In genomic region chr15:67033012-67033411, GRCh38 we compare ENCODE assay signal across 11 cellular contexts. TPM values are rescaled to one million over a fixed set of nuclear protein-coding genes. Genes with fewer than 3 reads are reported as not detected.
DNase-seq lines count a peak whose midpoint lies in the region; ATAC-seq and TF ChIP-seq lines count a peak whose summit lies in the region.
"Had no signal": no experiment of that assay in that cellular context is flagged by ENCODE, and none has a peak within 500 bp of the region (broad histone marks: within the 10 kb centered on the region; RNA-seq: fewer than 3 reads in every experiment).

No MANE protein-coding gene starts in this region.

- DNase-seq in heart left ventricle (no peak), Right ventricle myocardium inferior (ENCODE audit: missing footprints) (no peak), chondrocyte (ENCODE audit: low spot score) (no peak), upper lobe of left lung (no peak), SK-N-SH (no peak), NCI-H2029 (lab: John Stamatoyannopoulos, UW) (no peak)
- DNase-seq: Kasumi-1; NK-92 treated with Interleukin-12 subunit alpha and Interleukin-12 subunit beta, amount 100 ng/mL, for 24 hours had no signal

- CTCF ChIA-PET in SK-N-SH (lab: Yijun Ruan, JAX) = interaction anchor here (1.8 kb wide), 1 partner anchor 47 kb away, joined by 3 read pairs; no protein-coding TSS in a partner anchor

- H3K9me2 ChIP-seq in SK-N-SH = no peaks in the 10 kb centered on the region

- H3K9me3 Mint-ChIP-seq in chondrocyte (ENCODE audit: low read depth) = no peaks in the 10 kb centered on the region
- H3K9me3 Mint-ChIP-seq: neural crest cell had no signal

- H3K4me1 Mint-ChIP-seq in chondrocyte (ENCODE audit: low read depth) = peaks cover 6% of the 10 kb centered on the region

- H3K9me3 ChIP-seq in heart left ventricle (no peaks in the 10 kb centered on the region), muscle layer of colon (ENCODE audit: low read length) (no peaks in the 10 kb centered on the region), upper lobe of left lung (no peaks in the 10 kb centered on the region), SK-N-SH (no peaks in the 10 kb centered on the region)

- H3K27me3 ChIP-seq in heart left ventricle = no peaks in the 10 kb centered on the region
- peaks cover 0 to 4% of the 10 kb centered on the region in 2 donors for H3K27me3 ChIP-seq in muscle layer of colon (ENCODE audit: control insufficient read depth in 1 of 2, insufficient read depth in 2 of 2, low read length in 2 of 2)
- H3K27me3 ChIP-seq in upper lobe of left lung = peaks cover 0 to 7% (median 0%) of the 10 kb centered on the region in 4 donors
- no peaks in the 10 kb centered on the region for H3K27me3 ChIP-seq in SK-N-SH (ENCODE audit: insufficient read depth)

- no peaks in the 10 kb centered on the region for H4K20me1 ChIP-seq in SK-N-SH (ENCODE audit: insufficient read depth)

- H3K9ac ChIP-seq in muscle layer of colon (ENCODE audit: low read length) = no peak overlapping the region
- no peak overlapping the region for H3K9ac ChIP-seq in SK-N-SH

- peaks cover 3% of the 10 kb centered on the region for H3F3A ChIP-seq in SK-N-SH (replicated peaks; ENCODE audit: insufficient read depth)

- H3K27ac ChIP-seq in heart left ventricle (no peak overlapping the region), muscle layer of colon (ENCODE audit: low read depth, low read length) (no peak overlapping the region), upper lobe of left lung (no peak overlapping the region), SK-N-SH (ENCODE audit: low read depth in 2 of 2, low read length in 1 of 2) (no peak overlapping the region)

- ATAC-seq in heart left ventricle (peak in 3 of 4 donors; percentile 5 to 32 (median 8)), Right ventricle myocardium inferior (no peak), upper lobe of left lung (ENCODE audit: low FRiP score in 2 of 2) (no peak), HG03039 (IDR thresholded peaks at IDR 0.05; ENCODE audit: unreplicated experiment) (no peak)

- TF ChIP-seq RAD21 in SK-N-SH (IDR thresholded peaks at IDR 0.05; ENCODE audit: low read length) = no peak

- H3K27me3 Mint-ChIP-seq in chondrocyte (ENCODE audit: low read depth) = peaks cover 2% of the 10 kb centered on the region

- TF ChIP-seq POLR2A in heart left ventricle (IDR thresholded peaks at IDR 0.05) = no peak
- no peak for TF ChIP-seq POLR2A in upper lobe of left lung (IDR thresholded peaks at IDR 0.05)

- peak overlapping the region in 10 of 12 donors; percentile 5 to 48 (median 44) for H3K4me3 ChIP-seq in heart left ventricle
- H3K4me3 ChIP-seq in muscle layer of colon (ENCODE audit: low read depth in 1 of 2, low read length in 2 of 2) = peak overlapping the region; percentile 18 to 23
- peak overlapping the region in 3 of 4 donors; percentile 23 to 41 (median 30) for H3K4me3 ChIP-seq in upper lobe of left lung
- H3K4me3 ChIP-seq in SK-N-SH (ENCODE audit: low read depth in 2 of 2, low read length in 1 of 2) = no peak overlapping the region

- no peaks in the 10 kb centered on the region for H3K36me3 Mint-ChIP-seq in chondrocyte (ENCODE audit: low read depth)

- H3K4me3 Mint-ChIP-seq in chondrocyte (ENCODE audit: unreplicated experiment) = peak overlapping the region; percentile 62
- H3K4me3 Mint-ChIP-seq: neural crest cell had no signal

- intact Hi-C loops in heart left ventricle (cut with DNase I) (no loop called here), Right ventricle myocardium inferior (cut with DNase I) (no loop called here)

- H3K36me3 ChIP-seq in heart left ventricle = no peaks in the 10 kb centered on the region
- H3K36me3 ChIP-seq in muscle layer of colon (ENCODE audit: insufficient read depth, low read length) = no peaks in the 10 kb centered on the region
- no peaks in the 10 kb centered on the region for H3K36me3 ChIP-seq in upper lobe of left lung
- H3K36me3 ChIP-seq in SK-N-SH (replicated peaks in 1 of 2; ENCODE audit: control insufficient read depth in 1 of 2, insufficient read depth in 2 of 2, low read length in 1 of 2) = no peaks in the 10 kb centered on the region

- no peak overlapping the region for H3K27ac Mint-ChIP-seq in chondrocyte (ENCODE audit: unreplicated experiment)

- TF ChIP-seq CTCF in heart left ventricle (IDR thresholded peaks at IDR 0.05) = no peak
- no peak for TF ChIP-seq CTCF in chondrocyte (IDR thresholded peaks at IDR 0.05)
- TF ChIP-seq CTCF in upper lobe of left lung (IDR thresholded peaks at IDR 0.05) = no peak
- no peak for TF ChIP-seq CTCF in SK-N-SH (IDR thresholded peaks at IDR 0.05)

- no peak overlapping the region for H3K4me2 ChIP-seq in SK-N-SH

- POLR2A ChIA-PET in SK-N-SH (lab: Yijun Ruan, JAX) = no interaction called here

- no peak for TF ChIP-seq EP300 in upper lobe of left lung (IDR thresholded peaks at IDR 0.05)
- no peak for TF ChIP-seq EP300 in SK-N-SH (IDR thresholded peaks at IDR 0.05; ENCODE audit: borderline replicate concordance in 1 of 2, low read depth in 1 of 2, low read length in 1 of 2)

- no peak overlapping the region for H2AFZ ChIP-seq in SK-N-SH (ENCODE audit: low read depth)

- peaks cover 0 to 46% (median 20%) of the 10 kb centered on the region in 12 donors for H3K4me1 ChIP-seq in heart left ventricle
- peaks cover 9% of the 10 kb centered on the region for H3K4me1 ChIP-seq in muscle layer of colon (ENCODE audit: insufficient read depth, low read length)
- H3K4me1 ChIP-seq in upper lobe of left lung = peaks cover 8 to 14% (median 12%) of the 10 kb centered on the region in 4 donors
- H3K4me1 ChIP-seq in SK-N-SH (ENCODE audit: control insufficient read depth in 1 of 2, insufficient read depth in 2 of 2, low read depth in 1 of 2, low read length in 1 of 2) = peaks cover 9% of the 10 kb centered on the region in 2 experiments; a peak in 3 of 4 replicates

- H3K79me2 ChIP-seq in SK-N-SH (ENCODE audit: insufficient read depth) = no peaks in the 10 kb centered on the region

- 41 to 60% (median 47%) methylated on average over 11 to 12 of the region's 12 CpGs for WGBS in heart left ventricle, 4 donors
- WGBS in upper lobe of left lung, 2 donors = 47 to 58% methylated on average over 12 of the region's 12 CpGs
- WGBS in SK-N-SH (ENCODE audit: low lambda C conversion rate) = 94% methylated on average over 12 of the region's 12 CpGs

TF ChIP-seq in SK-N-SH, 30 proteins besides CTCF, POLR2A, EP300 and RAD21:
- TF ChIP-seq NFIC (IDR thresholded peaks at IDR 0.05; ENCODE audit: borderline replicate concordance) = no peak
- no peak for TF ChIP-seq JUND (IDR thresholded peaks at IDR 0.05)
- no peak for TF ChIP-seq RXRA (IDR thresholded peaks at IDR 0.05; ENCODE audit: borderline replicate concordance, low read depth)
- no peak for TF ChIP-seq CHD2 (IDR thresholded peaks at IDR 0.05; ENCODE audit: low read length, partially characterized antibody)
- no peak for TF ChIP-seq GATA2 (CRISPR knock-in tag; IDR thresholded peaks at IDR 0.05)
- no peak for TF ChIP-seq ZBTB33 (IDR thresholded peaks at IDR 0.05; ENCODE audit: borderline replicate concordance, low read depth)
- no peak for TF ChIP-seq POLR2AphosphoS5 (IDR thresholded peaks at IDR 0.05; ENCODE audit: low read depth, low read length)
- no peak for TF ChIP-seq FOXJ3 (CRISPR knock-in tag; IDR thresholded peaks at IDR 0.05)
- no peak for TF ChIP-seq NRF1 (IDR thresholded peaks at IDR 0.05; ENCODE audit: low read depth, low read length)
- no peak for TF ChIP-seq TCF12 (IDR thresholded peaks at IDR 0.05)
- TF ChIP-seq SMC3 (IDR thresholded peaks at IDR 0.05; ENCODE audit: low read depth, low read length) = no peak
- TF ChIP-seq GABPA (IDR thresholded peaks at IDR 0.05; ENCODE audit: low read depth) = no peak

RNA-seq across cellular contexts. Expression of gene SMAD3, which starts 32.4 kb away (rescaled TPM):
- total RNA-seq in heart left ventricle (10 to 100 TPM; 12.1 to 34.3 (median 16.3) TPM), Right ventricle myocardium inferior (18.0 TPM), chondrocyte (19.0 to 27.2 TPM (median 23.2 TPM) in 3 replicates), upper lobe of left lung (10 to 100 TPM; 31.7 to 44.5 (median 36.3) TPM)
- polyA plus RNA-seq in heart left ventricle (1 to 10 TPM; 5.6 to 9.8 TPM), SK-N-SH (2012; rRNA removed) (18.0 and 19.5 TPM in 2 replicates)
- polyA plus RNA-seq in SK-N-SH (2012; cell fraction: cytosol; rRNA removed) = 12.0 and 14.6 TPM in 2 replicates
- 47.4 and 59.5 TPM in 2 replicates for polyA plus RNA-seq in SK-N-SH (2012; cell fraction: nucleus; rRNA removed)

Comparison
In these comparisons a context has a peak if more than half of its experiments do, and no peak if none do; other contexts are left out.
1. ATAC-seq: peak in heart left ventricle (3 of 4); none in Right ventricle myocardium inferior (single experiment), upper lobe of left lung (0 of 2) and HG03039 (single experiment).
2. H3K4me3 ChIP-seq: peak in heart left ventricle (10 of 12), muscle layer of colon (2 of 2) and upper lobe of left lung (3 of 4); none in SK-N-SH (0 of 2).